Comparison of ENCODE assay signal across 1 cellular context in the genomic region with DNA sequence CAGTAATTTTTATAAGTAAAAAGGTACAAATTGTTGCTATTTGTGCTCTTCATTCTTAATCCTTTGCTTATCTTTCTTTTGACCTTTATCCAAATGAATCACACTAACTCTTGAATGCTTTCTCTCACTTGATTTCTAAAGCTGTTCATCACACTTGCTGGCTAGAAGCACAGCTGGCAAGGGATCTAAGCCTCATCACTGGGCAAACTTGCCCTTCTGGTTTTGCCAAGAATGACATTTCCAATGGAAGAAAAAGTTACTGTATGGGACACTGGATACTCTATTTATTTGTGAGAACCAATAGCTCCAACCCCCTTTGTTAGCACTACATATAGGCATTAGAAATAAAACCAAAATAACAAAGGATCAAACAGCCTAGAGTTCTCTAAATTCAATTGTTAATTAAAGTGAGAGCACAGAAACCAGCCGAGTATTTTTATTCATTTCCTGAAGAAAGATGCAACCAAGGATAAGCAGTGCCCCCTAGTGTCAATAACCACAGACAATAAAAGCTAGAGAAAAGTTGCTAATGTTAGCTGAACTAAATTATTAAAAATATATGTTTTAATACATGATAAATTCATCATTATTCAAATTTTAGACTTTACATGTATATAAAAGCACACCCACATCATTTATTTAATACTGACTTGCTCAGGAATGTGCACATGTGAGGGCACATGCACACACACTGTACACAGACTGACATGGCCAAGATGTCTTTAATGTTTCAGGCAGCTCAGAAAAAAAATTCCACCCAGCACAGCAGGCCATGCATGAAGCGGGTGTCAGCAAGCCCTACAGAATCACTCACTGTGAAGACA.
TF ChIP-seq lines count a peak whose summit lies in the region.

No MANE protein-coding gene starts in this region.

TF ChIP-seq in endothelial cell of umbilical vein, 7 proteins besides CTCF, POLR2A, EP300 and RAD21:
- TF ChIP-seq EZH2 (IDR thresholded peaks at IDR 0.05; ENCODE audit: borderline replicate concordance, low read depth, low read length, severe bottlenecking) (no peak), JUN (IDR thresholded peaks at IDR 0.05; ENCODE audit: borderline replicate concordance, insufficient read depth, insufficient read length, low read depth) (no peak), MAX (IDR thresholded peaks at IDR 0.05; ENCODE audit: insufficient read depth, insufficient read length) (no peak), GATA2 (IDR thresholded peaks at IDR 0.05; ENCODE audit: insufficient read depth, insufficient read length, low read depth, low read length) (no peak), FOS (IDR thresholded peaks at IDR 0.05; ENCODE audit: borderline replicate concordance, insufficient read depth, low read length) (no peak), MYC (IDR thresholded peaks at IDR 0.05; ENCODE audit: low read depth, low read length) (no peak), POLR2AphosphoS5 (IDR thresholded peaks at IDR 0.05; ENCODE audit: insufficient read depth, low read depth, low read length) (no peak)
